8 cellular contexts compared by ENCODE assay signal in genomic region chr6:105402981-105403935, GRCh38.
DNase-seq lines count a peak whose midpoint lies in the region; ATAC-seq and TF ChIP-seq lines count a peak whose summit lies in the region.

Gene PREP, minus strand, starts transcription at chr6:105403082. Its CDS starts 191 bp downstream, at chr6:105402891.

- TF ChIP-seq CTCF in AG09319 (IDR thresholded peaks at IDR 0.05; ENCODE audit: low read depth, low read length) = peak; percentile 82

- peak within 1 kb of the TSS; percentile 84 for H3K27ac ChIP-seq in caudate nucleus (ENCODE audit: low read depth, low read length)

- peak; percentile 59 for DNase-seq in AG09319 (ENCODE audit: extremely low read depth, low read depth)
- DNase-seq in NCI-H2196 treated with DMSO at 0.1 percent for 48 hours (lab: John Stamatoyannopoulos, UW; ENCODE audit: unreplicated experiment) = peak; percentile 56
- peak; percentile 55 to 80 (median 69) for DNase-seq in activated CD4-positive, CD25-positive, alpha-beta regulatory T cell (lab: John Stamatoyannopoulos, UW)
- DNase-seq in caudate nucleus (lab: John Stamatoyannopoulos, UW) = peak in 58 of 61 donors; percentile 8 to 87 (median 71)
- peak; percentile 91 for DNase-seq in islet precursor cell
- DNase-seq in stimulated activated CD4-positive, alpha-beta T cell treated with anti-CD3 and anti-CD28 coated beads, Interleukin-12 subunit alpha, Interleukin-12 subunit beta, amount 100 ng/mL, for 4 hours = peak; percentile 84

- ATAC-seq in GM18873 (IDR thresholded peaks at IDR 0.05; ENCODE audit: low FRiP score, unreplicated experiment) (peak; percentile 76), HG03135 (IDR thresholded peaks at IDR 0.05; ENCODE audit: unreplicated experiment) (peak; percentile 95)

Comparison
In these comparisons a context has a peak if more than half of its experiments do, and no peak if none do; other contexts are left out.
1. Peak in every context shown above with its lines: DNase-seq, ATAC-seq and H3K27ac ChIP-seq.